In genomic region chr18:22203892-22204536, GRCh38 we compare ENCODE assay signal across 23 cellular contexts. TPM values are rescaled to one million over a fixed set of nuclear protein-coding genes. Genes with fewer than 3 reads are reported as not detected.
DNase-seq lines count a peak whose midpoint lies in the region; ATAC-seq, FAIRE-seq and TF ChIP-seq lines count a peak whose summit lies in the region.
"Had no signal": no experiment of that assay in that cellular context is flagged by ENCODE, and none has a peak within 500 bp of the region (broad histone marks: within the 10 kb centered on the region; RNA-seq: fewer than 3 reads in every experiment).

No MANE protein-coding gene starts in this region.

- TF ChIP-seq POLR2A in HepG2 (IDR thresholded peaks at IDR 0.05; ENCODE audit: insufficient read depth in 1 of 2, low read depth in 2 of 2, low read length in 2 of 2) (no peak), right lobe of liver (IDR thresholded peaks at IDR 0.05) (no peak), K562 (conservative IDR thresholded peaks at IDR 0.05) (no peak)

- no peaks in the 10 kb centered on the region for H3K9me3 Mint-ChIP-seq in nephron progenitor cell
- H3K9me3 Mint-ChIP-seq in mesothelial cell of epicardium, result no peaks in the 10 kb centered on the region
- H3K9me3 Mint-ChIP-seq: HFFc6 had no signal

- BruUV-seq in HepG2 (replicated peaks; lab: Mats Ljungman, UMichigan), result no TSS peak
- no TSS peak for BruUV-seq in K562 (replicated peaks; lab: Mats Ljungman, UMichigan)

- no peak for FAIRE-seq in HepG2 (lab: Jason Lieb, UNC)
- FAIRE-seq in K562 (lab: Jason Lieb, UNC), result no peak
- FAIRE-seq: GM12878 had no signal

- TF ChIP-seq CTCF in HepG2 (CRISPR knock-in tag; IDR thresholded peaks at IDR 0.05) (no peak), right lobe of liver (IDR thresholded peaks at IDR 0.05) (no peak), K562 (IDR thresholded peaks at IDR 0.05 in 2 of 3, conservative IDR thresholded peaks at IDR 0.05 in 1 of 3; ENCODE audit: insufficient read depth in 2 of 3, low read depth in 1 of 3, low read length in 3 of 3) (no peak), nephron progenitor cell (IDR thresholded peaks at IDR 0.05) (no peak), mesothelial cell of epicardium (IDR thresholded peaks at IDR 0.05; ENCODE audit: unreplicated experiment) (no peak)

- H3K27ac Mint-ChIP-seq in nephron progenitor cell (peak overlapping the region; percentile 91), mesothelial cell of epicardium (no peak overlapping the region)
- H3K27ac Mint-ChIP-seq: HFFc6 had no signal

- H3K27me3 ChIP-seq in HepG2 (ENCODE audit: control insufficient read depth in 1 of 2, insufficient read depth in 2 of 2, low read length in 2 of 2) (no peaks in the 10 kb centered on the region), right lobe of liver (no peaks in the 10 kb centered on the region), K562 (ENCODE audit: control insufficient read depth in 2 of 2, insufficient read depth in 2 of 2, low read length in 2 of 2) (peaks cover 10 to 12% of the 10 kb centered on the region in 2 experiments; a peak in 4 of 5 replicates)
- H3K27me3 ChIP-seq: BE2C, SJCRH30 had no signal

- H4K20me1 ChIP-seq in HepG2 (ENCODE audit: insufficient read depth, low read length) (no peaks in the 10 kb centered on the region), K562 (replicated peaks; ENCODE audit: control insufficient read depth, insufficient read depth, low read length) (no peaks in the 10 kb centered on the region)

- H3K4me3 ChIP-seq in HepG2 (replicated peaks in 1 of 3; ENCODE audit: insufficient read depth in 1 of 3, low read depth in 2 of 3, low read length in 3 of 3) (no peak overlapping the region), right lobe of liver (no peak overlapping the region), K562 (no peak overlapping the region)
- H3K4me3 ChIP-seq: GM12878, SJCRH30 had no signal

- in situ Hi-C loops in HepG2 (cut with HindIII; ENCODE audit: extremely low pct_ligation_motif_present, low pct_unique_long_range_greater_than_20kb), result no loop called here
- in situ Hi-C loops in K562 (cut with MboI), result no loop called here

- POLR2A ChIA-PET in HepG2 (lab: Yijun Ruan, JAX) (no interaction called here), K562 (lab: Yijun Ruan, JAX) (no interaction called here)

- H2AFZ ChIP-seq in HepG2 (ENCODE audit: low read length) (no peak overlapping the region), K562 (ENCODE audit: low read depth, low read length) (no peak overlapping the region)

- 88% methylated on average over 2 of the region's 2 CpGs for WGBS in HepG2 (ENCODE audit: low lambda C conversion rate)
- 86% methylated on average over 1 of the region's 2 CpGs for WGBS in right lobe of liver (ENCODE audit: insufficient coverage, low coverage, low lambda C conversion rate, missing lambda C conversion rate)
- 0% methylated on average over 1 of the region's 2 CpGs for WGBS in K562 (ENCODE audit: insufficient coverage, low coverage, missing lambda C conversion rate)

- H3K9me1 ChIP-seq in K562 (ENCODE audit: control insufficient read depth, insufficient read depth, low read length), result no peaks in the 10 kb centered on the region

- CTCF ChIA-PET in HepG2 (lab: Yijun Ruan, JAX; ENCODE audit: low intra/inter-chr PET ratio, low total read pairs), result no interaction called here
- CTCF ChIA-PET in K562 (lab: Yijun Ruan, JAX; ENCODE audit: low intra/inter-chr PET ratio), result no interaction called here

- peaks cover 23% of the 10 kb centered on the region for H3K27me3 Mint-ChIP-seq in nephron progenitor cell (ENCODE audit: low read depth, poor library complexity)
- H3K27me3 Mint-ChIP-seq in mesothelial cell of epicardium (ENCODE audit: low read depth), result no peaks in the 10 kb centered on the region

- no peaks in the 10 kb centered on the region for H3K9me3 ChIP-seq in HepG2 (ENCODE audit: low read length)
- H3K9me3 ChIP-seq in right lobe of liver, result no peaks in the 10 kb centered on the region
- H3K9me3 ChIP-seq in K562 (replicated peaks; ENCODE audit: control insufficient read depth, insufficient read depth, low read depth, low read length), result no peaks in the 10 kb centered on the region
- H3K9me3 ChIP-seq: BE2C, SJCRH30 had no signal

- TF ChIP-seq EP300 in HepG2 (IDR thresholded peaks at IDR 0.05; ENCODE audit: low read depth in 2 of 2, low read length in 2 of 2) (no peak), HepG2 (CRISPR knock-in tag; IDR thresholded peaks at IDR 0.05; ENCODE audit: borderline replicate concordance) (no peak), K562 (IDR thresholded peaks at IDR 0.05; ENCODE audit: low read length) (no peak)

- H3K36me3 Mint-ChIP-seq in nephron progenitor cell (ENCODE audit: low read depth) (peaks cover 5% of the 10 kb centered on the region), mesothelial cell of epicardium (peaks cover 29% of the 10 kb centered on the region)
- H3K36me3 Mint-ChIP-seq: CD4-positive, CD25-positive, alpha-beta regulatory T cell had no signal

- H3K9ac ChIP-seq in HepG2 (ENCODE audit: insufficient read depth, low read depth, low read length), result no peak overlapping the region
- H3K9ac ChIP-seq in K562 (ENCODE audit: insufficient read depth in 1 of 2, low read depth in 2 of 2, low read length in 2 of 2), result no peak overlapping the region

- H3K4me1 Mint-ChIP-seq in nephron progenitor cell (peaks cover 65% of the 10 kb centered on the region), mesothelial cell of epicardium (peaks cover 52% of the 10 kb centered on the region)
- H3K4me1 Mint-ChIP-seq: CD4-positive, CD25-positive, alpha-beta regulatory T cell had no signal

- ATAC-seq in HepG2 (no peak), right lobe of liver (no peak), K562 (no peak), HG03342 (IDR thresholded peaks at IDR 0.05; ENCODE audit: unreplicated experiment) (no peak)
- ATAC-seq: GM12878, Panc1 had no signal

- H3K27ac ChIP-seq in HepG2 (ENCODE audit: extremely low read length, insufficient read depth, low read length) (no peak overlapping the region), right lobe of liver (no peak overlapping the region), K562 (ENCODE audit: extremely low read depth, low read depth, low read length) (no peak overlapping the region)
- H3K27ac ChIP-seq: SJCRH30 had no signal

- no peak for DNase-seq in HepG2 (ENCODE audit: low spot score)
- no peak for DNase-seq in right lobe of liver
- no peak for DNase-seq in K562 (ENCODE audit: extremely low read depth in 1 of 4, low spot score in 3 of 4)
- no peak for DNase-seq in nephron progenitor cell
- DNase-seq in NCI-H446 treated with DMSO at 0.1 percent for 48 hours (lab: John Stamatoyannopoulos, UW), result no peak
- DNase-seq in mesothelial cell of epicardium (ENCODE audit: low spot score in 2 of 2, unreplicated experiment in 2 of 2), result no peak
- DNase-seq: BE2C; CD4-positive, CD25-positive, alpha-beta regulatory T cell; DMS 273 treated with DMSO at 0.1 percent for 48 hours; DND-41; H7; HFFc6; KBM-7; NCI-H1092; NCI-H1436; NCI-H187 treated with DMSO at 0.1 percent for 48 hours; NCI-H510A; NCI-H774; NK-92 treated with Interleukin-12 subunit alpha and Interleukin-12 subunit beta, amount 100 ng/mL, for 24 hours; SJCRH30 had no signal

- no peaks in the 10 kb centered on the region for H3K4me1 ChIP-seq in HepG2 (ENCODE audit: insufficient read depth, low read length)
- H3K4me1 ChIP-seq in right lobe of liver, result no peaks in the 10 kb centered on the region
- H3K4me1 ChIP-seq in K562 (replicated peaks in 1 of 2; ENCODE audit: control insufficient read depth in 2 of 2, insufficient read depth in 2 of 2, low read length in 2 of 2), result peaks cover 3 to 6% of the 10 kb centered on the region in 2 experiments; a peak in 1 of 5 replicates
- H3K4me1 ChIP-seq: BE2C, SJCRH30 had no signal

- TF ChIP-seq RAD21 in HepG2 (CRISPR knock-in tag; IDR thresholded peaks at IDR 0.05), result no peak
- no peak for TF ChIP-seq RAD21 in K562 (CRISPR knock-in tag; conservative IDR thresholded peaks at IDR 0.05 in 1 of 2, IDR thresholded peaks at IDR 0.05 in 1 of 2)

- H3K36me3 ChIP-seq in HepG2 (replicated peaks in 1 of 2; ENCODE audit: control insufficient read depth in 1 of 2, insufficient read depth in 2 of 2, low read length in 2 of 2) (no peaks in the 10 kb centered on the region), right lobe of liver (peaks cover 0 to 17% (median 5%) of the 10 kb centered on the region in 4 donors), K562 (ENCODE audit: control insufficient read depth, insufficient read depth, low read length) (no peaks in the 10 kb centered on the region)
- H3K36me3 ChIP-seq: BE2C, SJCRH30 had no signal

- H3K4me3 Mint-ChIP-seq in nephron progenitor cell, result peak overlapping the region; percentile 61
- H3K4me3 Mint-ChIP-seq in mesothelial cell of epicardium, result no peak overlapping the region
- H3K4me3 Mint-ChIP-seq: CD4-positive, CD25-positive, alpha-beta regulatory T cell; HFFc6 had no signal

- H3K79me2 ChIP-seq in HepG2 (ENCODE audit: insufficient read depth, low read length) (no peaks in the 10 kb centered on the region), K562 (ENCODE audit: control insufficient read depth, insufficient read depth, low read length) (no peaks in the 10 kb centered on the region)

- intact Hi-C loops in HepG2 (cut with micrococcal nuclease; ENCODE audit: unreplicated experiment) (no loop called here), right lobe of liver (cut with DNase I) (no loop called here), K562 (cut with micrococcal nuclease) (no loop called here)

- H3K4me2 ChIP-seq in HepG2 (ENCODE audit: low read depth, low read length), result no peak overlapping the region
- no peak overlapping the region for H3K4me2 ChIP-seq in K562 (ENCODE audit: insufficient read depth, low read length)

RNA-seq across cellular contexts. Expression of gene GATA6, which starts 34.6 kb away (rescaled TPM):
- 2.9 and 3.2 TPM in 2 replicates for total RNA-seq in HepG2 (2016; rRNA removed; fragmentation: Illumina TruSeq; extraction: Trizol)
- total RNA-seq in HepG2 (2016; cell fraction: cytosol; rRNA removed; fragmentation: Illumina TruSeq; extraction: Trizol; ENCODE audit: low read depth), result 0.53 and 0.71 TPM in 2 replicates
- total RNA-seq in HepG2 (2016; cell fraction: insoluble cytoplasmic fraction; rRNA removed; fragmentation: Illumina TruSeq; extraction: Trizol), result 2.5 and 3.4 TPM in 2 replicates
- 2.1 and 2.4 TPM in 2 replicates for total RNA-seq in HepG2 (2016; cell fraction: membrane; rRNA removed; fragmentation: Illumina TruSeq; extraction: Trizol)
- total RNA-seq in HepG2 (2016; cell fraction: nucleus; rRNA removed; fragmentation: Illumina TruSeq; extraction: Trizol), result 2.9 and 3.3 TPM in 2 replicates
- polyA plus RNA-seq in HepG2 (2011; rRNA removed), result 0.84 and 0.95 TPM in 2 replicates
- polyA plus RNA-seq in HepG2 (2011; cell fraction: cytosol; rRNA removed), result 0.38 and 0.39 TPM in 2 replicates
- 1.6 and 2.6 TPM in 2 replicates for polyA plus RNA-seq in HepG2 (2011; cell fraction: nucleus; rRNA removed)
- polyA plus RNA-seq in HepG2 (2012), result 0.52 and 0.87 TPM in 2 replicates
- polyA plus RNA-seq in HepG2 (2016; cell fraction: cytosol; fragmentation: Illumina TruSeq; extraction: Trizol; ENCODE audit: low read depth), result 0.33 and 0.35 TPM in 2 replicates
- 3.6 and 4.5 TPM in 2 replicates for polyA plus RNA-seq in HepG2 (2016; cell fraction: insoluble cytoplasmic fraction; fragmentation: Illumina TruSeq; extraction: Trizol; ENCODE audit: low read depth)
- 0.98 and 1.2 TPM in 2 replicates for polyA plus RNA-seq in HepG2 (2016; cell fraction: membrane; fragmentation: Illumina TruSeq; extraction: Trizol; ENCODE audit: low read depth)
- polyA plus RNA-seq in HepG2 (2016; cell fraction: nucleus; fragmentation: Illumina TruSeq; extraction: Trizol; ENCODE audit: insufficient read depth, low read depth), result 4.1 and 6.0 TPM in 2 replicates
- 1.2 and 1.3 TPM in 2 replicates for polyA minus RNA-seq in HepG2 (2011; rRNA and poly(A)+ RNA removed; ENCODE audit: low replicate concordance)
- polyA minus RNA-seq in HepG2 (2011; cell fraction: cytosol; rRNA and poly(A)+ RNA removed), result 0.89 and 1.1 TPM in 2 replicates
- 2.0 and 3.2 TPM in 2 replicates for polyA minus RNA-seq in HepG2 (2011; cell fraction: nucleus; rRNA and poly(A)+ RNA removed)
- 10 to 100 TPM in 3 of 6 experiments, 1 to 10 TPM in 3; 8.0 to 14.0 (median 9.5) TPM for total RNA-seq in right lobe of liver
- total RNA-seq in K562 (2011; cell fraction: chromatin; rRNA removed; ENCODE audit: low replicate concordance), result 0.09 TPM in 1 of 2 replicates, not detected in the other
- total RNA-seq in K562 (2011; cell fraction: nucleolus; rRNA removed), result 0.13 and 0.17 TPM in 2 replicates
- not detected in 2 replicates for total RNA-seq in K562 (2011; cell fraction: nucleoplasm; rRNA removed)
- total RNA-seq in K562 (2014; rRNA removed), result 0.16 and 0.18 TPM in 2 replicates
- not detected in 2 replicates for total RNA-seq in K562 (2014; rRNA removed; fragmentation: Illumina TruSeq; extraction: Trizol)
- total RNA-seq in K562 (2015; rRNA removed; fragmentation: Illumina TruSeq; extraction: Trizol), result not detected in 2 replicates
- 0.24 and 0.29 TPM in 2 replicates for total RNA-seq in K562 (2021)
- polyA plus RNA-seq in K562 (2011; rRNA removed), result 0.12 TPM in 1 of 2 replicates, not detected in the other
- polyA plus RNA-seq in K562 (2011; cell fraction: cytosol; rRNA removed), result 0.06 and 0.09 TPM in 2 replicates
- 0.07 and 0.20 TPM in 2 replicates for polyA plus RNA-seq in K562 (2011; cell fraction: nucleus; rRNA removed)
- 0.05 and 0.10 TPM in 2 replicates for polyA plus RNA-seq in K562 (2012)
- polyA plus RNA-seq in K562 (2014; fragmentation: Illumina TruSeq; extraction: Trizol), result 0.06 TPM in 1 of 2 replicates, not detected in the other
- under 1 TPM in 1 of 2 experiments, not detected in 1; 0.01 TPM for polyA plus RNA-seq in K562 (2014; fragmentation: Nextera tagmentation; extraction: Ambion mirVana)
- polyA plus RNA-seq in K562 (2014; rRNA removed), result 0.13 TPM in 1 of 2 replicates, not detected in the other
- polyA minus RNA-seq in K562 (2011; rRNA and poly(A)+ RNA removed), result 0.15 TPM in 1 of 2 replicates, not detected in the other
- polyA minus RNA-seq in K562 (2011; cell fraction: cytosol; rRNA and poly(A)+ RNA removed), result 0.64 TPM in 1 of 2 replicates, not detected in the other
- 0.13 and 0.22 TPM in 2 replicates for polyA minus RNA-seq in K562 (2011; cell fraction: nucleus; rRNA and poly(A)+ RNA removed)
- 99.0 to 108 TPM (median 106 TPM) in 3 replicates for total RNA-seq in mesothelial cell of epicardium
- polyA plus RNA-seq: CD4-positive, CD25-positive, alpha-beta regulatory T cell had no signal

Comparison
In these comparisons a context has a peak if more than half of its experiments do, and no peak if none do; other contexts are left out.
1. Of the 241 proteins assayed by ChIP-seq in both HepG2 and K562: peak only in HepG2: HNRNPK; only in K562: ZNF512; in both: none; in neither: 239.